ENCODE assay signal across 2 cellular contexts in the genomic region with DNA sequence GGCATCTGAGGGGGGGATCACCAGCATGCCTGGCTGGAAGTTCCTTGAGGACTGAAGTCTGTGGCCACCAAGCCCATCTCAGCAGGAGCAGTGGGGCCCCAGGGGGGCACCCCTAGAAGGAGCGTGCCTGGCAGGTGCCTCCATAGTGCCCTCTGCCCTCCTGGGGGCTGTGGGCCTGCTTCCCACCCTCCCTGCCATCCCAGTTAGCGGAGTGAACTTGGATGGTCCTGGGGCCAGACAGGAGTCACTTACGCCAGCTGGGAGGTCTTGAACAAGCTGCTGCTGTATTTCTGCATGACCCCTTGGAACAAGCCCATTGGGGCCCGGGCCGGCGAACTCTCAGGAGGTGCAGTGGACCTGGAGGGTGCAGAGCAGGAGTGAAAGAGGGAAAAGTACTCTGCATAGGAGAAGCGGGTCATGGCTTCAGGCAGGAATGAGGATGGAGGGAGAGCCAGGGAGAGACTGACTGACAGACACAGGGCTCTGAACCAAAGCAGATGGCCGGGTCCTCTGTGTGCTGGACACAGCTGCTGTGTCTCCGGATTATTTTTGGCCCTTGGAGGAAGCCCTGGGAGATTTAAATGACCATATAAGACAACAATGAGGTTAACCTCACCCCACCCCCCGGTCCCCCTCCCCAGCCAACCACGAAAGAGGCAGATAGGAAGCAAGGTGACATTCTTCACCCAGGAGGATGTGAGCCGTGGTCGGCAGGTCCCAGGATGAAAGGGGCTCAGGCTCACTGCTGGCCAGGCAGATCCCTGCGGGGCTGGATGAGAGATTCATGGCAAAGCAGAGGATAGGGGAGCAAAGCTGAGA.
TF ChIP-seq lines count a peak whose summit lies in the region.

No MANE protein-coding gene starts in this region.

TF ChIP-seq in HCT116, 20 proteins besides CTCF, POLR2A, EP300 and RAD21:
- TF ChIP-seq, protein P1, sequence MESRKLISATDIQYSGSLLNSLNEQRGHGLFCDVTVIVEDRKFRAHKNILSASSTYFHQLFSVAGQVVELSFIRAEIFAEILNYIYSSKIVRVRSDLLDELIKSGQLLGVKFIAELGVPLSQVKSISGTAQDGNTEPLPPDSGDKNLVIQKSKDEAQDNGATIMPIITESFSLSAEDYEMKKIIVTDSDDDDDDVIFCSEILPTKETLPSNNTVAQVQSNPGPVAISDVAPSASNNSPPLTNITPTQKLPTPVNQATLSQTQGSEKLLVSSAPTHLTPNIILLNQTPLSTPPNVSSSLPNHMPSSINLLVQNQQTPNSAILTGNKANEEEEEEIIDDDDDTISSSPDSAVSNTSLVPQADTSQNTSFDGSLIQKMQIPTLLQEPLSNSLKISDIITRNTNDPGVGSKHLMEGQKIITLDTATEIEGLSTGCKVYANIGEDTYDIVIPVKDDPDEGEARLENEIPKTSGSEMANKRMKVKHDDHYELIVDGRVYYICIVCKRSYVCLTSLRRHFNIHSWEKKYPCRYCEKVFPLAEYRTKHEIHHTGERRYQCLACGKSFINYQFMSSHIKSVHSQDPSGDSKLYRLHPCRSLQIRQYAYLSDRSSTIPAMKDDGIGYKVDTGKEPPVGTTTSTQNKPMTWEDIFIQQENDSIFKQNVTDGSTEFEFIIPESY (IDR thresholded peaks at IDR 0.05; ENCODE audit: extremely low read depth, insufficient replicate concordance, low read length) = no peak
- TF ChIP-seq POLR2AphosphoS5 (IDR thresholded peaks at IDR 0.05; ENCODE audit: low read depth, low read length) = no peak
TF ChIP-seq in HCT116: peak in this region for 0.

TF ChIP-seq in SK-N-SH treated with all-trans-retinoic acid at 6 μM for 48 hours, 23 proteins besides CTCF, POLR2A, EP300 and RAD21 (continued from another document):
- no peak for TF ChIP-seq POU6F1 (CRISPR knock-in tag; IDR thresholded peaks at IDR 0.05; ENCODE audit: borderline replicate concordance, low read depth)
- no peak for TF ChIP-seq TCF4 (CRISPR knock-in tag; IDR thresholded peaks at IDR 0.05; ENCODE audit: borderline replicate concordance)
- no peak for TF ChIP-seq SNAI2 (CRISPR knock-in tag; IDR thresholded peaks at IDR 0.05)
- TF ChIP-seq ZC3H10 (CRISPR knock-in tag; IDR thresholded peaks at IDR 0.05) = no peak
- no peak for TF ChIP-seq CSRNP3 (CRISPR knock-in tag; IDR thresholded peaks at IDR 0.05)
- TF ChIP-seq TSHZ2 (CRISPR knock-in tag; IDR thresholded peaks at IDR 0.05) = no peak
- no peak for TF ChIP-seq ISL1 (CRISPR knock-in tag; IDR thresholded peaks at IDR 0.05)
- no peak for TF ChIP-seq CREB5 (CRISPR knock-in tag; IDR thresholded peaks at IDR 0.05; ENCODE audit: low read depth)
- no peak for TF ChIP-seq CSDC2 (CRISPR knock-in tag; IDR thresholded peaks at IDR 0.05)
- TF ChIP-seq OSR1 (CRISPR knock-in tag; IDR thresholded peaks at IDR 0.05) = no peak
- no peak for TF ChIP-seq ZFP3 (CRISPR knock-in tag; IDR thresholded peaks at IDR 0.05)
- TF ChIP-seq ZFP30 (CRISPR knock-in tag; IDR thresholded peaks at IDR 0.05) = no peak
- no peak for TF ChIP-seq ZNF8 (CRISPR knock-in tag; IDR thresholded peaks at IDR 0.05)
TF ChIP-seq in SK-N-SH treated with all-trans-retinoic acid at 6 μM for 48 hours: peak in this region for 0.
